ENCODE assay signal across 8 cellular contexts in genomic region chr17:51796026-51796425, GRCh38.
"Had no signal": no experiment of that assay in that cellular context is flagged by ENCODE, and none has a peak within 500 bp of the region (broad histone marks: within the 10 kb centered on the region; RNA-seq: fewer than 3 reads in every experiment).

No MANE protein-coding gene starts in this region.

- H3K4me3 Mint-ChIP-seq: GM23338, H9 had no signal

- H3K9me3 Mint-ChIP-seq: GM23338, H9 had no signal

- ATAC-seq: GM23338 had no signal

- H3K4me2 ChIP-seq: GM23338 had no signal

- DNase-seq: H9, HCEC 1CT, IMR-90, KBM-7 had no signal

- H3K27ac Mint-ChIP-seq: GM23338 had no signal

- H3K4me3 ChIP-seq: GM23338 had no signal

- FAIRE-seq: H1, H54, HTR-8/SVneo had no signal

- H2AFZ ChIP-seq: GM23338 had no signal

- H3K4me1 Mint-ChIP-seq: GM23338, H9 had no signal
